In the genomic region with DNA sequence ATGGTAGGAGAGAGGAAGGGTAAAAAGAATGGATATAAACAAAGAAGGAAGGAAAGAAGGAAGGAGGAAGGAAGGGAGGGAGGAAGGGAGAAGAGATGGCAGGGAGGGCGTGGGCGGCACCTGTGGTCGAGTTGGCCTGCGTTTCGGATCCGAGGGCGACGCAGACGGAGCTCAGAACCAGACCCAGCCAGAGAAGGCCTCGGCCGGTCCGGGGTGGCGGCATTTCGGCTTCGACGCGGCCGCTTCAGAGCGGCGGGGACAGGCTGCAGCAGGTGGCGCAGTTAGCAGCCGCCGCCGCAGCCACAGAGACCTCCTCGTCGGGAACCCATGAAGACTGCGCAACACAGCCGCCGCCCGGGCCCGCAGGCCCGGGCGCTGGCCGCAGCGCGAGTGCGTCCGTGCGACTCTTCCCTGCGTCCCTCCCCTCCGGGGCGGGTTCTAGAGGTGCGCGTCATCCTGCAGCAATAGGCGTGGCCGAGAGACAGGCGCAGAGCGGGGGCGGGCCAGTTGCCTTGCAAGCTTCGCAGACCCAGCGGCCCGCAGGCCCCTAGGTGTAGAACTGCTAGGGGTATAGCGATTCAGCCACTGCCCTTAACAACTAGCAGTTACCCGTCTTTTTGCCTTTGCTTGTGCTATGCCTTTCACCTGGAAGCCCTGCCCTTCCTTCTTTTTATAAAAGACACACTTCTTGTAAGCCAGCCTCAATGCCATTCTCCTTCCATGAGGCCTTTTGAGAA, we compare ENCODE assay signal across 1 cellular context.
A peak's percentile ranks its signal among the peaks of the same experiment; 100 is the strongest.
TF ChIP-seq lines count a peak whose summit lies in the region.

A gene with protein sequence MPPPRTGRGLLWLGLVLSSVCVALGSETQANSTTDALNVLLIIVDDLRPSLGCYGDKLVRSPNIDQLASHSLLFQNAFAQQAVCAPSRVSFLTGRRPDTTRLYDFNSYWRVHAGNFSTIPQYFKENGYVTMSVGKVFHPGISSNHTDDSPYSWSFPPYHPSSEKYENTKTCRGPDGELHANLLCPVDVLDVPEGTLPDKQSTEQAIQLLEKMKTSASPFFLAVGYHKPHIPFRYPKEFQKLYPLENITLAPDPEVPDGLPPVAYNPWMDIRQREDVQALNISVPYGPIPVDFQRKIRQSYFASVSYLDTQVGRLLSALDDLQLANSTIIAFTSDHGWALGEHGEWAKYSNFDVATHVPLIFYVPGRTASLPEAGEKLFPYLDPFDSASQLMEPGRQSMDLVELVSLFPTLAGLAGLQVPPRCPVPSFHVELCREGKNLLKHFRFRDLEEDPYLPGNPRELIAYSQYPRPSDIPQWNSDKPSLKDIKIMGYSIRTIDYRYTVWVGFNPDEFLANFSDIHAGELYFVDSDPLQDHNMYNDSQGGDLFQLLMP (minus strand): TSS at position 392 of the 737 bp plus-strand sequence. CDS start 169 bp downstream, at position 223.

TF ChIP-seq in K562, 482 proteins besides CTCF, POLR2A, EP300 and RAD21 (continued from another document and continues in another):
- 0 out of 2 replicates have a peak, but pooled peaks have one; percentile 18 for TF ChIP-seq EP400 (IDR thresholded peaks at IDR 0.05)
- TF ChIP-seq ZNF586 (CRISPR knock-in tag; conservative IDR thresholded peaks at IDR 0.05) = no peak
- no peak for TF ChIP-seq SRF (CRISPR knock-in tag; IDR thresholded peaks at IDR 0.05)
- TF ChIP-seq MYC (IDR thresholded peaks at IDR 0.05; ENCODE audit: low read depth, low read length) = peak; percentile 56
- TF ChIP-seq MYC (CRISPR knock-in tag; IDR thresholded peaks at IDR 0.05; ENCODE audit: borderline replicate concordance, low read depth) = no peak
- no peak for TF ChIP-seq BRD9 (IDR thresholded peaks at IDR 0.05; ENCODE audit: low read depth, partially characterized antibody)
- no peak for TF ChIP-seq MAFF (IDR thresholded peaks at IDR 0.05; ENCODE audit: low read length)
- no peak for TF ChIP-seq TAF15 (IDR thresholded peaks at IDR 0.05; ENCODE audit: low read depth, low read length)
- no peak for TF ChIP-seq TRIM24 (IDR thresholded peaks at IDR 0.05)
- TF ChIP-seq HDAC3 (IDR thresholded peaks at IDR 0.05; ENCODE audit: borderline replicate concordance, partially characterized antibody) = no peak
- TF ChIP-seq POLR2B (IDR thresholded peaks at IDR 0.05; ENCODE audit: low read depth, partially characterized antibody) = peak; percentile 54
- peak; percentile 81 for TF ChIP-seq L3MBTL2 (IDR thresholded peaks at IDR 0.05)
- TF ChIP-seq, protein P1, sequence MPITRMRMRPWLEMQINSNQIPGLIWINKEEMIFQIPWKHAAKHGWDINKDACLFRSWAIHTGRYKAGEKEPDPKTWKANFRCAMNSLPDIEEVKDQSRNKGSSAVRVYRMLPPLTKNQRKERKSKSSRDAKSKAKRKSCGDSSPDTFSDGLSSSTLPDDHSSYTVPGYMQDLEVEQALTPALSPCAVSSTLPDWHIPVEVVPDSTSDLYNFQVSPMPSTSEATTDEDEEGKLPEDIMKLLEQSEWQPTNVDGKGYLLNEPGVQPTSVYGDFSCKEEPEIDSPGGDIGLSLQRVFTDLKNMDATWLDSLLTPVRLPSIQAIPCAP (CRISPR knock-in tag; IDR thresholded peaks at IDR 0.05; ENCODE audit: borderline replicate concordance) = no peak
- TF ChIP-seq THRAP3 (IDR thresholded peaks at IDR 0.05; ENCODE audit: borderline replicate concordance) = no peak
- TF ChIP-seq, protein P2, sequence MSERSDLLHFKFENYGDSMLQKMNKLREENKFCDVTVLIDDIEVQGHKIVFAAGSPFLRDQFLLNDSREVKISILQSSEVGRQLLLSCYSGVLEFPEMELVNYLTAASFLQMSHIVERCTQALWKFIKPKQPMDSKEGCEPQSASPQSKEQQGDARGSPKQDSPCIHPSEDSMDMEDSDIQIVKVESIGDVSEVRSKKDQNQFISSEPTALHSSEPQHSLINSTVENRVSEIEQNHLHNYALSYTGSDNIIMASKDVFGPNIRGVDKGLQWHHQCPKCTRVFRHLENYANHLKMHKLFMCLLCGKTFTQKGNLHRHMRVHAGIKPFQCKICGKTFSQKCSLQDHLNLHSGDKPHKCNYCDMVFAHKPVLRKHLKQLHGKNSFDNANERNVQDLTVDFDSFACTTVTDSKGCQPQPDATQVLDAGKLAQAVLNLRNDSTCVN (CRISPR knock-in tag; IDR thresholded peaks at IDR 0.05) = no peak
- TF ChIP-seq, protein P3, sequence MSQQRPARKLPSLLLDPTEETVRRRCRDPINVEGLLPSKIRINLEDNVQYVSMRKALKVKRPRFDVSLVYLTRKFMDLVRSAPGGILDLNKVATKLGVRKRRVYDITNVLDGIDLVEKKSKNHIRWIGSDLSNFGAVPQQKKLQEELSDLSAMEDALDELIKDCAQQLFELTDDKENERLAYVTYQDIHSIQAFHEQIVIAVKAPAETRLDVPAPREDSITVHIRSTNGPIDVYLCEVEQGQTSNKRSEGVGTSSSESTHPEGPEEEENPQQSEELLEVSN (IDR thresholded peaks at IDR 0.05; ENCODE audit: borderline replicate concordance in 1 of 2, extremely low read depth in 1 of 2, insufficient read depth in 1 of 2, insufficient read length in 1 of 2, low read depth in 1 of 2, low read length in 1 of 2, poor library complexity in 1 of 2, severe bottlenecking in 1 of 2) = peak; percentile 40 to 77
- 0 out of 2 replicates have a peak, but pooled peaks have one; percentile 30 for TF ChIP-seq ZNF175 (CRISPR knock-in tag; IDR thresholded peaks at IDR 0.05; ENCODE audit: low read depth)
- TF ChIP-seq, protein P4, sequence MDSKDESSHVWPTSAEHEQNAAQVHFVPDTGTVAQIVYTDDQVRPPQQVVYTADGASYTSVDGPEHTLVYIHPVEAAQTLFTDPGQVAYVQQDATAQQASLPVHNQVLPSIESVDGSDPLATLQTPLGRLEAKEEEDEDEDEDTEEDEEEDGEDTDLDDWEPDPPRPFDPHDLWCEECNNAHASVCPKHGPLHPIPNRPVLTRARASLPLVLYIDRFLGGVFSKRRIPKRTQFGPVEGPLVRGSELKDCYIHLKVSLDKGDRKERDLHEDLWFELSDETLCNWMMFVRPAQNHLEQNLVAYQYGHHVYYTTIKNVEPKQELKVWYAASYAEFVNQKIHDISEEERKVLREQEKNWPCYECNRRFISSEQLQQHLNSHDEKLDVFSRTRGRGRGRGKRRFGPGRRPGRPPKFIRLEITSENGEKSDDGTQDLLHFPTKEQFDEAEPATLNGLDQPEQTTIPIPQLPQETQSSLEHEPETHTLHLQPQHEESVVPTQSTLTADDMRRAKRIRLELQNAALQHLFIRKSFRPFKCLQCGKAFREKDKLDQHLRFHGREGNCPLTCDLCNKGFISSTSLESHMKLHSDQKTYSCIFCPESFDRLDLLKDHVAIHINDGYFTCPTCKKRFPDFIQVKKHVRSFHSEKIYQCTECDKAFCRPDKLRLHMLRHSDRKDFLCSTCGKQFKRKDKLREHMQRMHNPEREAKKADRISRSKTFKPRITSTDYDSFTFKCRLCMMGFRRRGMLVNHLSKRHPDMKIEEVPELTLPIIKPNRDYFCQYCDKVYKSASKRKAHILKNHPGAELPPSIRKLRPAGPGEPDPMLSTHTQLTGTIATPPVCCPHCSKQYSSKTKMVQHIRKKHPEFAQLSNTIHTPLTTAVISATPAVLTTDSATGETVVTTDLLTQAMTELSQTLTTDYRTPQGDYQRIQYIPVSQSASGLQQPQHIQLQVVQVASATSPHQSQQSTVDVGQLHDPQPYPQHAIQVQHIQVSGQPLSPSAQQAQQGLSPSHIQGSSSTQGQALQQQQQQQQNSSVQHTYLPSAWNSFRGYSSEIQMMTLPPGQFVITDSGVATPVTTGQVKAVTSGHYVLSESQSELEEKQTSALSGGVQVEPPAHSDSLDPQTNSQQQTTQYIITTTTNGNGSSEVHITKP (IDR thresholded peaks at IDR 0.05; ENCODE audit: partially characterized antibody) = no peak
- no peak for TF ChIP-seq ZNF146 (CRISPR knock-in tag; IDR thresholded peaks at IDR 0.05; ENCODE audit: unreplicated experiment)
- no peak for TF ChIP-seq GABPB2 (CRISPR knock-in tag; conservative IDR thresholded peaks at IDR 0.05)
- no peak for TF ChIP-seq SREBF2 (CRISPR knock-in tag; IDR thresholded peaks at IDR 0.05)
- TF ChIP-seq ZFP1 (CRISPR knock-in tag; IDR thresholded peaks at IDR 0.05) = no peak
- TF ChIP-seq, protein P5, sequence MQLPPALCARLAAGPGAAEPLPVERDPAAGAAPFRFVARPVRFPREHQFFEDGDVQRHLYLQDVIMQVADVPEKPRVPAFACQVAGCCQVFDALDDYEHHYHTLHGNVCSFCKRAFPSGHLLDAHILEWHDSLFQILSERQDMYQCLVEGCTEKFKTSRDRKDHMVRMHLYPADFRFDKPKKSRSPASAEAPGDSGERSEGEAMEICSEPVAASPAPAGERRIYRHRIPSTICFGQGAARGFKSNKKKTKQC (CRISPR knock-in tag; IDR thresholded peaks at IDR 0.05) = no peak
- TF ChIP-seq MIER1 (IDR thresholded peaks at IDR 0.05; ENCODE audit: low read depth) = no peak
- TF ChIP-seq ASH1L (IDR thresholded peaks at IDR 0.05; ENCODE audit: borderline replicate concordance, low read depth, partially characterized antibody) = no peak
- no peak for TF ChIP-seq C11orf30 (IDR thresholded peaks at IDR 0.05; ENCODE audit: low read depth)
- 0 out of 2 replicates have a peak, but pooled peaks have one; percentile 28 for TF ChIP-seq ESRRA (IDR thresholded peaks at IDR 0.05; ENCODE audit: borderline replicate concordance, low read depth)
- TF ChIP-seq GTF2E2 (tag; IDR thresholded peaks at IDR 0.05) = no peak
- no peak for TF ChIP-seq PHB (CRISPR knock-in tag; IDR thresholded peaks at IDR 0.05)
- TF ChIP-seq, protein P6, sequence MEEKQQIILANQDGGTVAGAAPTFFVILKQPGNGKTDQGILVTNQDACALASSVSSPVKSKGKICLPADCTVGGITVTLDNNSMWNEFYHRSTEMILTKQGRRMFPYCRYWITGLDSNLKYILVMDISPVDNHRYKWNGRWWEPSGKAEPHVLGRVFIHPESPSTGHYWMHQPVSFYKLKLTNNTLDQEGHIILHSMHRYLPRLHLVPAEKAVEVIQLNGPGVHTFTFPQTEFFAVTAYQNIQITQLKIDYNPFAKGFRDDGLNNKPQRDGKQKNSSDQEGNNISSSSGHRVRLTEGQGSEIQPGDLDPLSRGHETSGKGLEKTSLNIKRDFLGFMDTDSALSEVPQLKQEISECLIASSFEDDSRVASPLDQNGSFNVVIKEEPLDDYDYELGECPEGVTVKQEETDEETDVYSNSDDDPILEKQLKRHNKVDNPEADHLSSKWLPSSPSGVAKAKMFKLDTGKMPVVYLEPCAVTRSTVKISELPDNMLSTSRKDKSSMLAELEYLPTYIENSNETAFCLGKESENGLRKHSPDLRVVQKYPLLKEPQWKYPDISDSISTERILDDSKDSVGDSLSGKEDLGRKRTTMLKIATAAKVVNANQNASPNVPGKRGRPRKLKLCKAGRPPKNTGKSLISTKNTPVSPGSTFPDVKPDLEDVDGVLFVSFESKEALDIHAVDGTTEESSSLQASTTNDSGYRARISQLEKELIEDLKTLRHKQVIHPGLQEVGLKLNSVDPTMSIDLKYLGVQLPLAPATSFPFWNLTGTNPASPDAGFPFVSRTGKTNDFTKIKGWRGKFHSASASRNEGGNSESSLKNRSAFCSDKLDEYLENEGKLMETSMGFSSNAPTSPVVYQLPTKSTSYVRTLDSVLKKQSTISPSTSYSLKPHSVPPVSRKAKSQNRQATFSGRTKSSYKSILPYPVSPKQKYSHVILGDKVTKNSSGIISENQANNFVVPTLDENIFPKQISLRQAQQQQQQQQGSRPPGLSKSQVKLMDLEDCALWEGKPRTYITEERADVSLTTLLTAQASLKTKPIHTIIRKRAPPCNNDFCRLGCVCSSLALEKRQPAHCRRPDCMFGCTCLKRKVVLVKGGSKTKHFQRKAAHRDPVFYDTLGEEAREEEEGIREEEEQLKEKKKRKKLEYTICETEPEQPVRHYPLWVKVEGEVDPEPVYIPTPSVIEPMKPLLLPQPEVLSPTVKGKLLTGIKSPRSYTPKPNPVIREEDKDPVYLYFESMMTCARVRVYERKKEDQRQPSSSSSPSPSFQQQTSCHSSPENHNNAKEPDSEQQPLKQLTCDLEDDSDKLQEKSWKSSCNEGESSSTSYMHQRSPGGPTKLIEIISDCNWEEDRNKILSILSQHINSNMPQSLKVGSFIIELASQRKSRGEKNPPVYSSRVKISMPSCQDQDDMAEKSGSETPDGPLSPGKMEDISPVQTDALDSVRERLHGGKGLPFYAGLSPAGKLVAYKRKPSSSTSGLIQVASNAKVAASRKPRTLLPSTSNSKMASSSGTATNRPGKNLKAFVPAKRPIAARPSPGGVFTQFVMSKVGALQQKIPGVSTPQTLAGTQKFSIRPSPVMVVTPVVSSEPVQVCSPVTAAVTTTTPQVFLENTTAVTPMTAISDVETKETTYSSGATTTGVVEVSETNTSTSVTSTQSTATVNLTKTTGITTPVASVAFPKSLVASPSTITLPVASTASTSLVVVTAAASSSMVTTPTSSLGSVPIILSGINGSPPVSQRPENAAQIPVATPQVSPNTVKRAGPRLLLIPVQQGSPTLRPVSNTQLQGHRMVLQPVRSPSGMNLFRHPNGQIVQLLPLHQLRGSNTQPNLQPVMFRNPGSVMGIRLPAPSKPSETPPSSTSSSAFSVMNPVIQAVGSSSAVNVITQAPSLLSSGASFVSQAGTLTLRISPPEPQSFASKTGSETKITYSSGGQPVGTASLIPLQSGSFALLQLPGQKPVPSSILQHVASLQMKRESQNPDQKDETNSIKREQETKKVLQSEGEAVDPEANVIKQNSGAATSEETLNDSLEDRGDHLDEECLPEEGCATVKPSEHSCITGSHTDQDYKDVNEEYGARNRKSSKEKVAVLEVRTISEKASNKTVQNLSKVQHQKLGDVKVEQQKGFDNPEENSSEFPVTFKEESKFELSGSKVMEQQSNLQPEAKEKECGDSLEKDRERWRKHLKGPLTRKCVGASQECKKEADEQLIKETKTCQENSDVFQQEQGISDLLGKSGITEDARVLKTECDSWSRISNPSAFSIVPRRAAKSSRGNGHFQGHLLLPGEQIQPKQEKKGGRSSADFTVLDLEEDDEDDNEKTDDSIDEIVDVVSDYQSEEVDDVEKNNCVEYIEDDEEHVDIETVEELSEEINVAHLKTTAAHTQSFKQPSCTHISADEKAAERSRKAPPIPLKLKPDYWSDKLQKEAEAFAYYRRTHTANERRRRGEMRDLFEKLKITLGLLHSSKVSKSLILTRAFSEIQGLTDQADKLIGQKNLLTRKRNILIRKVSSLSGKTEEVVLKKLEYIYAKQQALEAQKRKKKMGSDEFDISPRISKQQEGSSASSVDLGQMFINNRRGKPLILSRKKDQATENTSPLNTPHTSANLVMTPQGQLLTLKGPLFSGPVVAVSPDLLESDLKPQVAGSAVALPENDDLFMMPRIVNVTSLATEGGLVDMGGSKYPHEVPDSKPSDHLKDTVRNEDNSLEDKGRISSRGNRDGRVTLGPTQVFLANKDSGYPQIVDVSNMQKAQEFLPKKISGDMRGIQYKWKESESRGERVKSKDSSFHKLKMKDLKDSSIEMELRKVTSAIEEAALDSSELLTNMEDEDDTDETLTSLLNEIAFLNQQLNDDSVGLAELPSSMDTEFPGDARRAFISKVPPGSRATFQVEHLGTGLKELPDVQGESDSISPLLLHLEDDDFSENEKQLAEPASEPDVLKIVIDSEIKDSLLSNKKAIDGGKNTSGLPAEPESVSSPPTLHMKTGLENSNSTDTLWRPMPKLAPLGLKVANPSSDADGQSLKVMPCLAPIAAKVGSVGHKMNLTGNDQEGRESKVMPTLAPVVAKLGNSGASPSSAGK (IDR thresholded peaks at IDR 0.05) = peak; percentile 66; the same call in 1 of the 2 replicates
- TF ChIP-seq ERF (CRISPR knock-in tag; IDR thresholded peaks at IDR 0.05) = no peak
- no peak for TF ChIP-seq SMARCC2 (IDR thresholded peaks at IDR 0.05; ENCODE audit: low read depth)
- TF ChIP-seq, protein P7, sequence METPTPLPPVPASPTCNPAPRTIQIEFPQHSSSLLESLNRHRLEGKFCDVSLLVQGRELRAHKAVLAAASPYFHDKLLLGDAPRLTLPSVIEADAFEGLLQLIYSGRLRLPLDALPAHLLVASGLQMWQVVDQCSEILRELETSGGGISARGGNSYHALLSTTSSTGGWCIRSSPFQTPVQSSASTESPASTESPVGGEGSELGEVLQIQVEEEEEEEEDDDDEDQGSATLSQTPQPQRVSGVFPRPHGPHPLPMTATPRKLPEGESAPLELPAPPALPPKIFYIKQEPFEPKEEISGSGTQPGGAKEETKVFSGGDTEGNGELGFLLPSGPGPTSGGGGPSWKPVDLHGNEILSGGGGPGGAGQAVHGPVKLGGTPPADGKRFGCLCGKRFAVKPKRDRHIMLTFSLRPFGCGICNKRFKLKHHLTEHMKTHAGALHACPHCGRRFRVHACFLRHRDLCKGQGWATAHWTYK (CRISPR knock-in tag; IDR thresholded peaks at IDR 0.05) = no peak
- TF ChIP-seq CHD1 (IDR thresholded peaks at IDR 0.05; ENCODE audit: low read length) = no peak
- no peak for TF ChIP-seq TRIM28 (IDR thresholded peaks at IDR 0.05)
